In the genomic region with DNA sequence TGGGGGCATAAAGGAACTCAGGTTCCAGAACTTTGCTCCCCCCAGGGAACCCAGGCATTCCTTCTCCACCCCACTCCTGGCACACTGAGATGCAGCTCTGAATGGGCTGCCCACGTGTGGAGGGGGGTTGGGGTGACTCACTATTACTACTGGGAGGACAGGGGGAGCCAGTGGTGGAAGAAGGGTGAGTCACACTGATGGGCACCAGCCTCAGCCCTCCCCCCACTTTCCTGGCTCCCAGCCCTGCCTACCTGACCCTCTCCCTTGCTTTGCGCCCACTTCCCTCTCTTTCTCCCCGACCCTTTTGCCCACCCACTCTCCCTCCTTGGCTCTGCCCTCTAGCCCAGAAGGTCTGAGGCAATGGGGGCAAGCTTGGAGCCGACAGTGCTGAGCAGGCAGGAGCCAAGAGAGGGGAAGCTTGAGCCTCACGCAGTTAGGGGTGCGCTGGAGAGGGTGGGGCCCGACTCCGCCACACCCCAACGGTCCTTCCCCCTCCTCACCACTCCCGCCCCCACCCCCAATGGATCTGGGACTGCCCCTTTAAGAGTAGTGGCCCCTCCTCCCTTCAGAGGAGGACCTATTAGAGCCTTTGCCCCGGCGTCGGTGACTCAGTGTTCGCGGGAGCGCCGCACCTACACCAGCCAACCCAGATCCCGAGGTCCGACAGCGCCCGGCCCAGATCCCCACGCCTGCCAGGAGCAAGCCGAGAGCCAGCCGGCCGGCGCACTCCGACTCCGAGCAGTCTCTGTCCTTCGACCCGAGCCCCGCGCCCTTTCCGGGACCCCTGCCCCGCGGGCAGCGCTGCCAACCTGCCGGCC, we compare ENCODE assay signal across 7 cellular contexts. TPM values are rescaled to one million over a fixed set of nuclear protein-coding genes. Genes with fewer than 3 reads are reported as not detected.
DNase-seq lines count a peak whose midpoint lies in the region; ATAC-seq, FAIRE-seq and TF ChIP-seq lines count a peak whose summit lies in the region.

LMNA (plus strand) TSS at position 611 of the 818 bp plus-strand sequence. CDS start 208 bp downstream, outside the sequence.

- H4K20me1 ChIP-seq in keratinocyte (ENCODE audit: control insufficient read depth, extremely low read depth, insufficient read depth, low read length), result peaks cover 20% of the 10 kb centered on the region

- H3K27ac Mint-ChIP-seq in central memory CD8-positive, alpha-beta T cell (ENCODE audit: low read depth), result peak within 1 kb of the TSS; percentile 95

- peak within 1 kb of the TSS; percentile 95 for H3K4me3 Mint-ChIP-seq in central memory CD8-positive, alpha-beta T cell

- H3K9me1 ChIP-seq in keratinocyte (ENCODE audit: control insufficient read depth, extremely low read depth, insufficient read depth, low read length), result no peaks in the 10 kb centered on the region

- dilution Hi-C loops in keratinocyte (cut with MboI; ENCODE audit: extremely low pct_ligation_motif_present, low sequenced_read_pairs), result no loop called here

- H3K4me2 ChIP-seq in keratinocyte (ENCODE audit: control insufficient read depth, extremely low read depth, insufficient read depth, low read depth, low read length), result peak within 1 kb of the TSS; percentile 82

- peaks cover 36% of the 10 kb centered on the region for H3K4me1 Mint-ChIP-seq in central memory CD8-positive, alpha-beta T cell

- peaks cover 27% of the 10 kb centered on the region for H3K36me3 Mint-ChIP-seq in central memory CD8-positive, alpha-beta T cell (ENCODE audit: insufficient read depth)

- H3K27me3 ChIP-seq in keratinocyte (ENCODE audit: control insufficient read depth, extremely low read depth, insufficient read depth, low read length), result no peaks in the 10 kb centered on the region

- TF ChIP-seq CTCF in keratinocyte (optimal IDR thresholded peaks at IDR 0.05 in 1 of 3, IDR thresholded peaks at IDR 0.05 in 1 of 3, conservative IDR thresholded peaks at IDR 0.05 in 1 of 3; ENCODE audit: extremely low read depth in 1 of 3, insufficient read depth in 2 of 3, low read length in 3 of 3), result no peak

- peak within 1 kb of the TSS; percentile 61 for H2AFZ ChIP-seq in keratinocyte (ENCODE audit: control insufficient read depth, low read length)

- peak; percentile 67 for FAIRE-seq in keratinocyte (lab: Jason Lieb, UNC)

- H3K9ac ChIP-seq in keratinocyte (ENCODE audit: control insufficient read depth, extremely low read depth, insufficient read depth, low read length), result peak within 1 kb of the TSS; percentile 100

- ATAC-seq in HG03095 (IDR thresholded peaks at IDR 0.05; ENCODE audit: unreplicated experiment), result peak; percentile 59
- peak; percentile 86 to 89 for ATAC-seq in activated CD4-positive, CD25-positive, alpha-beta regulatory T cell treated with anti-CD3 and anti-CD28 coated beads, Interleukin-2, amount 50 U/mL, for 24 hours
- peak; percentile 78 for ATAC-seq in central memory CD8-positive, alpha-beta T cell (replicated peaks; ENCODE audit: extremely low read depth, poor library complexity, severe bottlenecking)

- peaks cover 32% of the 10 kb centered on the region for H3K4me1 ChIP-seq in keratinocyte (ENCODE audit: control insufficient read depth, extremely low read depth, insufficient read depth, low read length)

- TF ChIP-seq POLR2A in GM18526 (IDR thresholded peaks at IDR 0.05; ENCODE audit: extremely low read depth, insufficient read length), result peak; percentile 94

- H3K27ac ChIP-seq in keratinocyte (ENCODE audit: control insufficient read depth, insufficient read depth, low read length), result peak within 1 kb of the TSS; percentile 96

- DNase-seq in NCI-H2196 treated with DMSO at 0.1 percent for 48 hours (lab: John Stamatoyannopoulos, UW; ENCODE audit: unreplicated experiment), result peak; percentile 79
- DNase-seq in central memory CD8-positive, alpha-beta T cell (ENCODE audit: low spot score in 2 of 2), result peak in 1 of 2 donors; percentile 68
- DNase-seq in keratinocyte (ENCODE audit: low read depth, low spot score), result peak; percentile 96
- DNase-seq in stimulated activated CD4-positive, alpha-beta T cell treated with anti-CD3 and anti-CD28 coated beads, Interleukin-15, amount 100 ng/mL, for 24 hours, result peak; percentile 88

- no peaks in the 10 kb centered on the region for H3K9me3 ChIP-seq in keratinocyte (ENCODE audit: control insufficient read depth, low read depth, low read length)

- peak within 1 kb of the TSS; percentile 77 to 99 (median 84) for H3K4me3 ChIP-seq in keratinocyte (ENCODE audit: control insufficient read depth in 2 of 3, extremely low read depth in 1 of 3, insufficient read depth in 2 of 3, low read depth in 1 of 3, low read length in 3 of 3)

- peaks cover 2 to 4% of the 10 kb centered on the region in 2 experiments for H3K36me3 ChIP-seq in keratinocyte (ENCODE audit: control insufficient read depth in 2 of 2, extremely low read depth in 1 of 2, insufficient read depth in 2 of 2, low read length in 2 of 2)

- H3K9me3 Mint-ChIP-seq in central memory CD8-positive, alpha-beta T cell, result no peaks in the 10 kb centered on the region

- peaks cover 46% of the 10 kb centered on the region for H3K79me2 ChIP-seq in keratinocyte (ENCODE audit: control insufficient read depth, insufficient read depth, low read length)

- H3K27me3 Mint-ChIP-seq in central memory CD8-positive, alpha-beta T cell, result no peaks in the 10 kb centered on the region

RNA-seq across cellular contexts. Expression of gene LMNA, which starts in this region (rescaled TPM):
- polyA plus RNA-seq in keratinocyte, result 368 to 551 TPM (median 444 TPM) in 3 replicates
- 222 TPM for polyA plus RNA-seq in keratinocyte (2011; ENCODE audit: low read depth)
- 159 and 403 TPM in 2 replicates for polyA plus RNA-seq in keratinocyte (2011; cell fraction: cytosol; rRNA removed)
- polyA plus RNA-seq in keratinocyte (2011; cell fraction: nucleus; rRNA removed), result 626 and 729 TPM in 2 replicates
- 224 and 699 TPM in 2 replicates for polyA plus RNA-seq in keratinocyte (2012; ENCODE audit: low replicate concordance)
- 328 to 615 TPM (median 504 TPM) in 3 replicates for polyA minus RNA-seq in keratinocyte
- 757 TPM for polyA minus RNA-seq in keratinocyte (2011; cell fraction: cytosol; rRNA and poly(A)+ RNA removed)
- 433 and 457 TPM in 2 replicates for polyA minus RNA-seq in keratinocyte (2011; cell fraction: nucleus; rRNA and poly(A)+ RNA removed)
